In genomic region chr19:6241056-6241455, GRCh38 we compare ENCODE assay signal across 18 cellular contexts. TPM values are rescaled to one million over a fixed set of nuclear protein-coding genes. Genes with fewer than 3 reads are reported as not detected.
DNase-seq lines count a peak whose midpoint lies in the region; ATAC-seq and TF ChIP-seq lines count a peak whose summit lies in the region.
"Had no signal": no experiment of that assay in that cellular context is flagged by ENCODE, and none has a peak within 500 bp of the region (broad histone marks: within the 10 kb centered on the region; RNA-seq: fewer than 3 reads in every experiment).

No MANE protein-coding gene starts in this region.

- H3K36me3 ChIP-seq in lower lobe of right lung (peaks cover 6% of the 10 kb centered on the region), tibial nerve (no peaks in the 10 kb centered on the region), vagina (no peaks in the 10 kb centered on the region)
- H3K36me3 ChIP-seq: pancreas, stomach had no signal

- 44 to 74% methylated on average over 12 of the region's 12 CpGs for WGBS in tibial nerve, 2 donors

- CTCF ChIA-PET in GM10248 (lab: Yijun Ruan, JAX) = interaction anchor here (1.2 kb wide), 1 partner anchor 23 kb away, joined by 3 read pairs; no protein-coding TSS in a partner anchor

- H3K4me1 ChIP-seq in lower lobe of right lung (peaks cover 78% of the 10 kb centered on the region), tibial nerve (peaks cover 0 to 88% (median 75%) of the 10 kb centered on the region in 4 donors), vagina (peaks cover 81% of the 10 kb centered on the region)

- H3K27me3 ChIP-seq in lower lobe of right lung (ENCODE audit: low read depth) (no peaks in the 10 kb centered on the region), tibial nerve (no peaks in the 10 kb centered on the region), vagina (no peaks in the 10 kb centered on the region)
- H3K27me3 ChIP-seq: pancreas, stomach had no signal

- ATAC-seq in Right ventricle myocardium superior (ENCODE audit: poor library complexity) (no peak), lower lobe of right lung (no peak)
- ATAC-seq: activated CD8-positive, alpha-beta memory T cell treated with anti-CD3 and anti-CD28 coated beads, Interleukin-2, amount 10 ng/mL, durations not matched to agents 7 days and 5 days; activated T-cell treated with anti-CD3 and anti-CD28 coated beads, Interleukin-2, amount 50 U/mL, for 72 hours; natural killer cell treated with Interleukin-12 subunit alpha and Interleukin-12 subunit beta and Interleukin-15 and Interleukin-18, amount 100 ng/mL, for 72 hours had no signal

- no peak for TF ChIP-seq EP300 in tibial nerve (IDR thresholded peaks at IDR 0.05)

- DNase-seq in Right ventricle myocardium superior (peak; percentile 36), cardiac septum (ENCODE audit: low spot score) (no peak), lower lobe of right lung (peak; percentile 39), tibial nerve (ENCODE audit: low spot score in 2 of 2) (no peak), GM10248 (ENCODE audit: extremely low spot score) (no peak), vagina (ENCODE audit: extremely low spot score in 2 of 2) (no peak), SKM-1 treated with dmso at 0.1 percent for 144 hours (lab: John Stamatoyannopoulos, UW; ENCODE audit: unreplicated experiment) (no peak)
- DNase-seq: activated CD4-positive, alpha-beta T cell treated with anti-CD3 and anti-CD28 coated beads, Interleukin-2, amount 10 ng/mL, durations not matched to agents 24 days and 14 days; activated CD8-positive, alpha-beta memory T cell treated with anti-CD3 and anti-CD28 coated beads, Interleukin-2, amount 10 ng/mL, durations not matched to agents 7 days and 5 days; activated naive CD4-positive, alpha-beta T cell treated with anti-CD3 and anti-CD28 coated beads for 36 hours; activated T-cell treated with anti-CD3 and anti-CD28 coated beads, Interleukin-2, amount 50 U/mL, for 72 hours; GF-D8; stimulated activated CD4-positive, alpha-beta T cell treated with anti-CD3 and anti-CD28 coated beads, Interleukin-15, amount 100 ng/mL, for 24 hours; stomach had no signal

- no peak overlapping the region for H3K4me3 ChIP-seq in lower lobe of right lung
- H3K4me3 ChIP-seq in tibial nerve = peak overlapping the region in 2 of 4 donors; percentile 6 to 8
- no peak overlapping the region for H3K4me3 ChIP-seq in vagina
- H3K4me3 ChIP-seq: pancreas, stomach had no signal

- no peak for TF ChIP-seq CTCF in lower lobe of right lung (IDR thresholded peaks at IDR 0.05)
- no peak for TF ChIP-seq CTCF in tibial nerve (IDR thresholded peaks at IDR 0.05)
- TF ChIP-seq CTCF in GM10248 (IDR thresholded peaks at IDR 0.05; ENCODE audit: control extremely low read depth, extremely low read depth, low read depth, missing control alignments) = no peak
- TF ChIP-seq CTCF in vagina (IDR thresholded peaks at IDR 0.05) = no peak

- H3K9me3 ChIP-seq in lower lobe of right lung (no peaks in the 10 kb centered on the region), tibial nerve (no peaks in the 10 kb centered on the region), vagina (no peaks in the 10 kb centered on the region)
- H3K9me3 ChIP-seq: pancreas, stomach had no signal

- H3K27ac ChIP-seq in cingulate gyrus (ENCODE audit: low read depth, low read length) (peak overlapping the region; percentile 93), lower lobe of right lung (no peak overlapping the region), tibial nerve (peak overlapping the region; percentile 44 to 96 (median 80)), vagina (no peak overlapping the region)
- H3K27ac ChIP-seq: epithelial cell of prostate, pancreas had no signal

- POLR2A ChIA-PET in GM10248 (lab: Yijun Ruan, JAX) = no interaction called here

- no peak for TF ChIP-seq POLR2A in tibial nerve (IDR thresholded peaks at IDR 0.05)
- TF ChIP-seq POLR2A in vagina (IDR thresholded peaks at IDR 0.05) = no peak

- intact Hi-C loops in Right ventricle myocardium superior (cut with DNase I) = no loop called here
- intact Hi-C loops in cardiac septum (cut with DNase I) = no loop called here
- intact Hi-C loops in lower lobe of right lung (cut with DNase I) = no loop called here
- intact Hi-C loops in vagina (cut with DNase I) = no loop called here

RNA-seq across cellular contexts. Expression of gene MLLT1, which starts 38.7 kb away (rescaled TPM):
- 37.2 TPM for total RNA-seq in Right ventricle myocardium superior
- 30.6 TPM for total RNA-seq in cardiac septum
- total RNA-seq in lower lobe of right lung = 61.9 TPM
- total RNA-seq in tibial nerve = 10 to 100 TPM; 15.1 to 42.0 (median 19.9) TPM
- total RNA-seq in vagina = 25.5 TPM

Comparison
In these comparisons a context has a peak if more than half of its experiments do, and no peak if none do; other contexts are left out.
1. DNase-seq: peak in Right ventricle myocardium superior (single experiment) and lower lobe of right lung (single experiment); none in cardiac septum (single experiment), tibial nerve (0 of 2), GM10248 (single experiment), vagina (0 of 2) and SKM-1 treated with dmso at 0.1 percent for 144 hours (single experiment).
2. H3K27ac ChIP-seq: peak in cingulate gyrus (single experiment) and tibial nerve (4 of 4); none in lower lobe of right lung (single experiment) and vagina (single experiment).